ENCODE assay signal across 8 cellular contexts in genomic region chr11:3797329-3798090, GRCh38. TPM values are rescaled to one million over a fixed set of nuclear protein-coding genes. Genes with fewer than 3 reads are reported as not detected.
DNase-seq lines count a peak whose midpoint lies in the region; ATAC-seq and TF ChIP-seq lines count a peak whose summit lies in the region.

Gene NUP98 (minus strand): TSS chr11:3797554. CDS start chr11:3782117, 15,437 bp downstream.

- H3K27ac ChIP-seq in lung (ENCODE audit: low read depth in 1 of 2, low read length in 1 of 2), result peak within 1 kb of the TSS; percentile 98 to 99

- peak; percentile 96 for ATAC-seq in lung (ENCODE audit: insufficient read depth, low FRiP score)

- CTCF ChIA-PET in activated CD8-positive, alpha-beta memory T cell treated with anti-CD3 and anti-CD28 coated beads for 36 hours (lab: Charles Lee), result interaction anchor here (0.9 to 3.8 kb wide), 4 partner anchors 9 to 42 kb away, joined by 4 to 37 read pairs (median 4); partner anchors contain the start of gene PGAP2

- peaks cover 0 to 3% of the 10 kb centered on the region in 2 donors for H3K4me1 ChIP-seq in lung (ENCODE audit: control insufficient read depth in 2 of 2, insufficient read depth in 2 of 2, low read length in 2 of 2)

- peak; percentile 91 for DNase-seq in CMK (ENCODE audit: low read depth)
- DNase-seq in GM20000 (ENCODE audit: low spot score), result peak; percentile 98
- peak; percentile 100 for DNase-seq in HT-29 (ENCODE audit: low spot score)
- DNase-seq in NOMO-1 (lab: John Stamatoyannopoulos, UW; ENCODE audit: unreplicated experiment in 2 of 2), result peak; percentile 99
- peak; percentile 99 for DNase-seq in effector CD8-positive, alpha-beta T cell (lab: John Stamatoyannopoulos, UW)
- peak; percentile 100 for DNase-seq in lung (ENCODE audit: low spot score)
- DNase-seq in stimulated activated CD4-positive, alpha-beta T cell treated with anti-CD3 and anti-CD28 coated beads, TNF-alpha, amount 100 ng/mL, for 4 hours (ENCODE audit: low read depth in 3 of 3), result peak; percentile 98 to 99 (median 99)

- H3K4me3 ChIP-seq in lung, result peak within 1 kb of the TSS; percentile 96

- no peaks in the 10 kb centered on the region for H3K27me3 ChIP-seq in lung (ENCODE audit: control insufficient read depth, insufficient read depth)

- no peaks in the 10 kb centered on the region for H3K9me3 ChIP-seq in lung (ENCODE audit: control insufficient read depth in 2 of 2, insufficient read depth in 1 of 2, low read length in 1 of 2)

- WGBS in lung, 2 donors, result 0% methylated on average over 76 to 86 of the region's 86 CpGs

- peaks cover 7 to 10% of the 10 kb centered on the region in 2 donors for H3K36me3 ChIP-seq in lung (ENCODE audit: control insufficient read depth in 2 of 2, insufficient read depth in 2 of 2, low read length in 2 of 2)

- POLR2A ChIA-PET in activated CD8-positive, alpha-beta memory T cell treated with anti-CD3 and anti-CD28 coated beads for 36 hours (lab: Charles Lee), result interaction anchor here (1.0 to 2.4 kb wide), 3 partner anchors 11 to 57 kb away, joined by 3 to 11 read pairs (median 4); partner anchors contain the start of gene RHOG

- TF ChIP-seq CTCF in GM20000 (IDR thresholded peaks at IDR 0.05; ENCODE audit: extremely low read depth, missing control alignments) (no peak), lung (IDR thresholded peaks at IDR 0.05; ENCODE audit: control extremely low read depth, extremely low read depth) (no peak)

RNA-seq across cellular contexts. Expression of gene NUP98, which starts in this region (rescaled TPM):
- 151 and 165 TPM in 2 replicates for total RNA-seq in HT-29 (2014; rRNA removed; shearing (Covaris generic))
- 100 to 1,000 TPM; 107 TPM for total RNA-seq in activated CD8-positive, alpha-beta memory T cell treated with anti-CD3 and anti-CD28 coated beads for 36 hours
- total RNA-seq in lung, result 100 to 1,000 TPM in 1 of 2 donors, 10 to 100 TPM in 1; 67.1 to 109 TPM
- polyA plus RNA-seq in lung, result 10 to 100 TPM; 16.6 to 52.3 TPM

Comparison
In these comparisons a context has a peak if more than half of its experiments do, and no peak if none do; other contexts are left out.
1. Peak in every context shown above with its lines: DNase-seq, ATAC-seq, H3K4me3 ChIP-seq and H3K27ac ChIP-seq.